In the genomic region with DNA sequence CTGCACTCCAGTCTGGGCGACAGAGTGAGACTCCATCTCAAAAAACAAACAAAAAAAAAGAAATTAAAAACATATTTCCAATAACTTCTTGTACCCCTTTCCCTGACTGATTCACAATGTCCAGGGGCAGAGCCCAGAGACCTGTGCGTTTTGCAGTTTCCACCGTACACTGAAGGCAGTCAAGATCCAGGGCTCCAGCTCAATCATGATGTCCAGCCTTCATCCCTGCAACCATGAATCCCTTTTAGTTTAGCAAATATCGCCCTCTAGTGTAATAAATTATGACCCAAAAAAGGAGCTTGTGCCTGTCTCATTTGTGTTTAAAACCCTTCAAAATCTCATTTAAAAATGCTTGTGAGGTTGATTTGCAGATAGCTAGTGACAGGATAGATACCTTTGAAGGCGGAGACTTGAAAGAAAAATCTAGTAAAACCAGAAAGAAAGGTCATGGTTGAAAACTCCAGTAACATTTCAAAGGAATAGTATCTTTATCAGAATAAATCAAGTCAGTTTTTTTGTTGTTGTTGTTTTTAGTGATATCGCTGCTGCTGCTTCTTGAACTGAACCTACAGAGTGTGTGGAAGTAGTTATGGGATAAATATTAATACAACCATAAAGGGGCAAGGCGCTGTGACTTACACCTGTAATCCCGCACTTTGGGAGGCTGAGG, we compare ENCODE assay signal across 8 cellular contexts. TPM values are rescaled to one million over a fixed set of nuclear protein-coding genes. Genes with fewer than 3 reads are reported as not detected.
DNase-seq lines count a peak whose midpoint lies in the region; ATAC-seq and TF ChIP-seq lines count a peak whose summit lies in the region.

No MANE protein-coding gene starts in this region.

- peaks cover 4% of the 10 kb centered on the region for H3K36me3 ChIP-seq in OCI-LY3 (replicated peaks; ENCODE audit: low read depth, low read length)

- H3K27ac Mint-ChIP-seq in activated T-cell treated with anti-CD3 and anti-CD28 coated beads, Interleukin-2, amount 50 U/mL, for 24 hours = no peak overlapping the region
- no peak overlapping the region for H3K27ac Mint-ChIP-seq in chondrocyte (ENCODE audit: unreplicated experiment)

- H4K20me1 ChIP-seq in OCI-LY3 (ENCODE audit: insufficient read depth, low read length) = peaks cover 7% of the 10 kb centered on the region

- no peak overlapping the region for H3K4me2 ChIP-seq in OCI-LY3 (ENCODE audit: low read length)

- H3K4me3 Mint-ChIP-seq in activated T-cell treated with anti-CD3 and anti-CD28 coated beads, Interleukin-2, amount 50 U/mL, for 24 hours = no peak overlapping the region
- H3K4me3 Mint-ChIP-seq in activated T-cell treated with anti-CD3 and anti-CD28 coated beads, Interleukin-2, amount 50 U/mL, for 4 hours = no peak overlapping the region
- H3K4me3 Mint-ChIP-seq in chondrocyte (ENCODE audit: unreplicated experiment) = no peak overlapping the region

- DNase-seq in activated T-cell treated with anti-CD3 and anti-CD28 coated beads, Interleukin-2, amount 50 U/mL, for 24 hours = peak; percentile 54
- no peak for DNase-seq in activated T-cell treated with anti-CD3 and anti-CD28 coated beads, Interleukin-2, amount 50 U/mL, for 4 hours
- peak; percentile 72 for DNase-seq in LHCN-M2 (ENCODE audit: low read depth)
- DNase-seq in chondrocyte (ENCODE audit: low spot score) = no peak
- peak; percentile 61 for DNase-seq in middle frontal gyrus (ENCODE audit: extremely low spot score, low spot score)

- peaks cover 5% of the 10 kb centered on the region for H3K36me3 Mint-ChIP-seq in activated T-cell treated with anti-CD3 and anti-CD28 coated beads, Interleukin-2, amount 50 U/mL, for 24 hours (ENCODE audit: low read depth)
- H3K36me3 Mint-ChIP-seq in activated T-cell treated with anti-CD3 and anti-CD28 coated beads, Interleukin-2, amount 50 U/mL, for 4 hours (ENCODE audit: insufficient read depth) = no peaks in the 10 kb centered on the region
- H3K36me3 Mint-ChIP-seq in chondrocyte (ENCODE audit: low read depth) = peaks cover 2% of the 10 kb centered on the region

- H3K27ac ChIP-seq in OCI-LY3 (ENCODE audit: low read length) = no peak overlapping the region

- peaks cover 30% of the 10 kb centered on the region for H3K4me1 ChIP-seq in OCI-LY3 (ENCODE audit: low read length)

- no peaks in the 10 kb centered on the region for H3K9me3 ChIP-seq in OCI-LY3 (ENCODE audit: insufficient read depth, low read length)

- H3K79me2 ChIP-seq in OCI-LY3 (ENCODE audit: low read length) = peaks cover 12% of the 10 kb centered on the region

- H2AFZ ChIP-seq in OCI-LY3 (ENCODE audit: low read depth, low read length) = no peak overlapping the region

- no peaks in the 10 kb centered on the region for H3K27me3 ChIP-seq in OCI-LY3 (ENCODE audit: low read depth, low read length)

- H3K9ac ChIP-seq in OCI-LY3 (ENCODE audit: low read length) = no peak overlapping the region

- no peaks in the 10 kb centered on the region for H3K9me3 Mint-ChIP-seq in activated T-cell treated with anti-CD3 and anti-CD28 coated beads, Interleukin-2, amount 50 U/mL, for 24 hours
- no peaks in the 10 kb centered on the region for H3K9me3 Mint-ChIP-seq in activated T-cell treated with anti-CD3 and anti-CD28 coated beads, Interleukin-2, amount 50 U/mL, for 4 hours
- H3K9me3 Mint-ChIP-seq in chondrocyte (ENCODE audit: low read depth) = no peaks in the 10 kb centered on the region

- ATAC-seq in activated T-cell treated with anti-CD3 and anti-CD28 coated beads, Interleukin-2, amount 50 U/mL, for 4 hours = no peak
- ATAC-seq in HG02885 (IDR thresholded peaks at IDR 0.05; ENCODE audit: poor library complexity, unreplicated experiment) (no peak), GM21529 (IDR thresholded peaks at IDR 0.05; ENCODE audit: unreplicated experiment) (no peak)

- TF ChIP-seq CTCF in OCI-LY3 (IDR thresholded peaks at IDR 0.05; ENCODE audit: low read depth, low read length) = peak; percentile 81
- TF ChIP-seq CTCF in chondrocyte (IDR thresholded peaks at IDR 0.05) = peak; percentile 91

- peaks cover 26% of the 10 kb centered on the region for H3K4me1 Mint-ChIP-seq in activated T-cell treated with anti-CD3 and anti-CD28 coated beads, Interleukin-2, amount 50 U/mL, for 24 hours (ENCODE audit: low read depth)
- H3K4me1 Mint-ChIP-seq in activated T-cell treated with anti-CD3 and anti-CD28 coated beads, Interleukin-2, amount 50 U/mL, for 4 hours (ENCODE audit: low read depth) = peaks cover 22% of the 10 kb centered on the region
- peaks cover 12% of the 10 kb centered on the region for H3K4me1 Mint-ChIP-seq in chondrocyte (ENCODE audit: low read depth)

- H3K27me3 Mint-ChIP-seq in activated T-cell treated with anti-CD3 and anti-CD28 coated beads, Interleukin-2, amount 50 U/mL, for 24 hours = no peaks in the 10 kb centered on the region
- no peaks in the 10 kb centered on the region for H3K27me3 Mint-ChIP-seq in activated T-cell treated with anti-CD3 and anti-CD28 coated beads, Interleukin-2, amount 50 U/mL, for 4 hours (ENCODE audit: low read depth)
- no peaks in the 10 kb centered on the region for H3K27me3 Mint-ChIP-seq in chondrocyte (ENCODE audit: low read depth)

- no peak overlapping the region for H3K4me3 ChIP-seq in OCI-LY3 (ENCODE audit: low read length)

RNA-seq across cellular contexts. Expression of gene ERN1, which starts 3.7 kb away (rescaled TPM):
- 10 to 100 TPM; 16.2 to 29.3 (median 21.0) TPM for total RNA-seq in activated T-cell treated with anti-CD3 and anti-CD28 coated beads, Interleukin-2, amount 50 U/mL, for 4 hours
- total RNA-seq in LHCN-M2 (2014; rRNA removed) (2.9 and 3.8 TPM in 2 replicates), chondrocyte (12.1 to 18.2 TPM (median 14.9 TPM) in 3 replicates)
- polyA plus RNA-seq in LHCN-M2 (2012) = 1.8 TPM

Comparison
In these comparisons a context has a peak if more than half of its experiments do, and no peak if none do; other contexts are left out.
1. DNase-seq: peak in activated T-cell treated with anti-CD3 and anti-CD28 coated beads, Interleukin-2, amount 50 U/mL, for 24 hours (single experiment), LHCN-M2 (single experiment) and middle frontal gyrus (single experiment); none in activated T-cell treated with anti-CD3 and anti-CD28 coated beads, Interleukin-2, amount 50 U/mL, for 4 hours (single experiment) and chondrocyte (single experiment).